Comparison of ENCODE assay signal across 21 cellular contexts in genomic region chr17:252456-252855, GRCh38.
"Had no signal": no experiment of that assay in that cellular context is flagged by ENCODE, and none has a peak within 500 bp of the region (broad histone marks: within the 10 kb centered on the region; RNA-seq: fewer than 3 reads in every experiment).

No MANE protein-coding gene starts in this region.

- H3K27ac Mint-ChIP-seq: dendritic cell treated with granulocyte-macrophage colony-stimulating factor and Interleukin-4, amounts not matched to agents 40 ng/mL and 50 ng/mL, for 4 days; endodermal cell; naive thymus-derived CD8-positive, alpha-beta T cell; progenitor cell of endocrine pancreas; stimulated activated naive B cell treated with anti-CD40 and anti-IgM and Interleukin-4, amounts not matched to agents 10 μg/mL and 1 μg/mL and 100 μg/mL, for 72 hours had no signal

- H3K27me3 ChIP-seq: foreskin keratinocyte, ovary, transverse colon, uterus had no signal

- H3K36me3 ChIP-seq: ovary, thoracic aorta, transverse colon, uterus had no signal

- H3K4me1 Mint-ChIP-seq: endodermal cell; naive thymus-derived CD8-positive, alpha-beta T cell; stimulated activated naive B cell treated with anti-CD40 and anti-IgM and Interleukin-4, amounts not matched to agents 10 μg/mL and 1 μg/mL and 100 μg/mL, for 72 hours; stimulated activated naive CD8-positive, alpha-beta T cell treated with anti-CD3 and anti-CD28 coated beads, Interleukin-15, amount 100 ng/mL, for 72 hours had no signal

- H3K9me3 ChIP-seq: mucosa of descending colon, neutrophil, ovary, thoracic aorta, transverse colon, uterus had no signal

- H3K4me3 Mint-ChIP-seq: dendritic cell treated with granulocyte-macrophage colony-stimulating factor and Interleukin-4, amounts not matched to agents 40 ng/mL and 50 ng/mL, for 4 days; endodermal cell; naive thymus-derived CD8-positive, alpha-beta T cell; stimulated activated naive B cell treated with anti-CD40 and anti-IgM and Interleukin-4, amounts not matched to agents 10 μg/mL and 1 μg/mL and 100 μg/mL, for 72 hours; stimulated activated naive CD8-positive, alpha-beta T cell treated with anti-CD3 and anti-CD28 coated beads, Interleukin-15, amount 100 ng/mL, for 72 hours had no signal

- ATAC-seq: foreskin keratinocyte; left colon; mucosa of descending colon; naive thymus-derived CD8-positive, alpha-beta T cell; stimulated activated naive B cell treated with anti-CD40 and anti-IgM and Interleukin-4, amounts not matched to agents 10 μg/mL and 1 μg/mL and 100 μg/mL, for 72 hours; stimulated activated naive CD8-positive, alpha-beta T cell treated with anti-CD3 and anti-CD28 coated beads, Interleukin-15, amount 100 ng/mL, for 72 hours had no signal

- H3K4me3 ChIP-seq: mucosa of descending colon, ovary, thoracic aorta, transverse colon, uterus had no signal

- H3K9me3 Mint-ChIP-seq: dendritic cell treated with granulocyte-macrophage colony-stimulating factor and Interleukin-4, amounts not matched to agents 40 ng/mL and 50 ng/mL, for 4 days; endodermal cell; naive thymus-derived CD8-positive, alpha-beta T cell; stimulated activated naive B cell treated with anti-CD40 and anti-IgM and Interleukin-4, amounts not matched to agents 10 μg/mL and 1 μg/mL and 100 μg/mL, for 72 hours; stimulated activated naive CD8-positive, alpha-beta T cell treated with anti-CD3 and anti-CD28 coated beads, Interleukin-15, amount 100 ng/mL, for 72 hours had no signal

- H3K4me1 ChIP-seq: foreskin keratinocyte, transverse colon, uterus had no signal

- H3K27me3 Mint-ChIP-seq: naive thymus-derived CD8-positive, alpha-beta T cell; progenitor cell of endocrine pancreas; stimulated activated naive CD8-positive, alpha-beta T cell treated with anti-CD3 and anti-CD28 coated beads, Interleukin-15, amount 100 ng/mL, for 72 hours had no signal

- H3K36me3 Mint-ChIP-seq: naive thymus-derived CD8-positive, alpha-beta T cell; stimulated activated naive B cell treated with anti-CD40 and anti-IgM and Interleukin-4, amounts not matched to agents 10 μg/mL and 1 μg/mL and 100 μg/mL, for 72 hours had no signal

- H3K27ac ChIP-seq: foreskin keratinocyte, neutrophil, ovary, thoracic aorta, transverse colon, uterus had no signal

- DNase-seq: cerebellar nuclear complex; endodermal cell; erythroblast; foreskin keratinocyte; left colon; mammary epithelial cell; stimulated activated CD4-positive, alpha-beta T cell treated with anti-CD3 and anti-CD28 coated beads, Interleukin-15, amount 100 ng/mL, for 24 hours; stimulated activated CD4-positive, alpha-beta T cell treated with anti-CD3 and anti-CD28 coated beads, Interleukin-1b, Interleukin-23, amount 100 ng/mL, for 48 hours; stimulated activated CD4-positive, alpha-beta T cell treated with anti-CD3 and anti-CD28 coated beads, Interleukin-4, amount 100 ng/mL, for 4 hours; stimulated activated naive B cell treated with anti-CD40 and anti-IgM and Interleukin-4, amounts not matched to agents 10 μg/mL and 1 μg/mL and 100 μg/mL, for 72 hours; substantia nigra had no signal
